ENCODE assay signal across 1 cellular context in genomic region chr3:115790759-115791158, GRCh38.
A peak's percentile ranks its signal among the peaks of the same experiment; 100 is the strongest.
TF ChIP-seq lines count a peak whose summit lies in the region.

No MANE protein-coding gene starts in this region.

TF ChIP-seq in HEK293, 187 proteins besides CTCF, POLR2A, EP300 and RAD21 (continued from another document):
- TF ChIP-seq ZBTB44 (tag by site-specific recombination; IDR thresholded peaks at IDR 0.05) (no peak), GLI2 (tag by site-specific recombination; IDR thresholded peaks at IDR 0.05; ENCODE audit: borderline replicate concordance, low read depth) (no peak), ZEB2 (tag by site-specific recombination; IDR thresholded peaks at IDR 0.05) (peak; percentile 66), ZNF24 (tag by site-specific recombination; IDR thresholded peaks at IDR 0.05) (0 out of 2 replicates have a peak, but pooled peaks have one; percentile 34), ZNF629 (tag by site-specific recombination; IDR thresholded peaks at IDR 0.05) (peak; percentile 93), SCRT2 (tag by site-specific recombination; IDR thresholded peaks at IDR 0.05) (0 out of 2 replicates have a peak, but pooled peaks have one; percentile 9), ZXDB (tag by site-specific recombination; IDR thresholded peaks at IDR 0.05) (no peak), ZNF202 (tag by site-specific recombination; IDR thresholded peaks at IDR 0.05; ENCODE audit: borderline replicate concordance) (no peak), TRIM28 (IDR thresholded peaks at IDR 0.05; ENCODE audit: borderline replicate concordance, low read length) (peak; percentile 53; the same call in 1 of the 2 replicates), ZIC2 (tag by site-specific recombination; IDR thresholded peaks at IDR 0.05) (no peak), ZNF223 (tag by site-specific recombination; IDR thresholded peaks at IDR 0.05) (no peak), KLF16 (tag by site-specific recombination; IDR thresholded peaks at IDR 0.05) (no peak), ZFP37 (tag by site-specific recombination; IDR thresholded peaks at IDR 0.05) (0 out of 2 replicates have a peak, but pooled peaks have one; percentile 61), ZSCAN18 (tag by site-specific recombination; IDR thresholded peaks at IDR 0.05) (no peak), ZNF513 (tag by site-specific recombination; IDR thresholded peaks at IDR 0.05) (no peak)
- TF ChIP-seq, protein P1, sequence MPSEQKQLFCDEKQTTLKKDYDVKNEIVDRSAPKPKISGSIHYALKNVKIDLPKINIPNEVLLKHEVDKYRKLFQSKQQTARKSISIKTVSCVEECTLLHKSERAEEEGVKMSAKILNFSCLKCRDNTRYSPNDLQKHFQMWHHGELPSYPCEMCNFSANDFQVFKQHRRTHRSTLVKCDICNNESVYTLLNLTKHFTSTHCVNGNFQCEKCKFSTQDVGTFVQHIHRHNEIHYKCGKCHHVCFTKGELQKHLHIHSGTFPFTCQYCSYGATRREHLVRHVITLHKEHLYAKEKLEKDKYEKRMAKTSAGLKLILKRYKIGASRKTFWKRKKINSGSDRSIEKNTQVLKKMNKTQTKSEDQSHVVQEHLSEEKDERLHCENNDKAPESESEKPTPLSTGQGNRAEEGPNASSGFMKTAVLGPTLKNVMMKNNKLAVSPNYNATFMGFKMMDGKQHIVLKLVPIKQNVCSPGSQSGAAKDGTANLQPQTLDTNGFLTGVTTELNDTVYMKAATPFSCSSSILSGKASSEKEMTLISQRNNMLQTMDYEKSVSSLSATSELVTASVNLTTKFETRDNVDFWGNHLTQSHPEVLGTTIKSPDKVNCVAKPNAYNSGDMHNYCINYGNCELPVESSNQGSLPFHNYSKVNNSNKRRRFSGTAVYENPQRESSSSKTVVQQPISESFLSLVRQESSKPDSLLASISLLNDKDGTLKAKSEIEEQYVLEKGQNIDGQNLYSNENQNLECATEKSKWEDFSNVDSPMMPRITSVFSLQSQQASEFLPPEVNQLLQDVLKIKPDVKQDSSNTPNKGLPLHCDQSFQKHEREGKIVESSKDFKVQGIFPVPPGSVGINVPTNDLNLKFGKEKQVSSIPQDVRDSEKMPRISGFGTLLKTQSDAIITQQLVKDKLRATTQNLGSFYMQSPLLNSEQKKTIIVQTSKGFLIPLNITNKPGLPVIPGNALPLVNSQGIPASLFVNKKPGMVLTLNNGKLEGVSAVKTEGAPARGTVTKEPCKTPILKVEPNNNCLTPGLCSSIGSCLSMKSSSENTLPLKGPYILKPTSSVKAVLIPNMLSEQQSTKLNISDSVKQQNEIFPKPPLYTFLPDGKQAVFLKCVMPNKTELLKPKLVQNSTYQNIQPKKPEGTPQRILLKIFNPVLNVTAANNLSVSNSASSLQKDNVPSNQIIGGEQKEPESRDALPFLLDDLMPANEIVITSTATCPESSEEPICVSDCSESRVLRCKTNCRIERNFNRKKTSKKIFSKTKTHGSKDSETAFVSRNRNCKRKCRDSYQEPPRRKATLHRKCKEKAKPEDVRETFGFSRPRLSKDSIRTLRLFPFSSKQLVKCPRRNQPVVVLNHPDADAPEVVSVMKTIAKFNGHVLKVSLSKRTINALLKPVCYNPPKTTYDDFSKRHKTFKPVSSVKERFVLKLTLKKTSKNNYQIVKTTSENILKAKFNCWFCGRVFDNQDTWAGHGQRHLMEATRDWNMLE (tag by site-specific recombination; conservative IDR thresholded peaks at IDR 0.05; ENCODE audit: low read depth) = no peak
